29 cellular contexts compared by ENCODE assay signal in genomic region chrX:9855536-9856320, GRCh38.
DNase-seq lines count a peak whose midpoint lies in the region; TF ChIP-seq lines count a peak whose summit lies in the region.
"Had no signal": no experiment of that assay in that cellular context is flagged by ENCODE, and none has a peak within 500 bp of the region (broad histone marks: within the 10 kb centered on the region; RNA-seq: fewer than 3 reads in every experiment).

No MANE protein-coding gene starts in this region.

- H3K4me1 Mint-ChIP-seq in progenitor cell of endocrine pancreas (ENCODE audit: low read depth) = peaks cover 8% of the 10 kb centered on the region
- H3K4me1 Mint-ChIP-seq: activated CD4-positive, alpha-beta T cell treated with anti-CD3 and anti-CD28 coated beads, Interleukin-2, amount 10 ng/mL, durations not matched to agents 24 days and 14 days; activated naive CD4-positive, alpha-beta T cell treated with anti-CD3 and anti-CD28 coated beads, Interleukin-2, amount 50 U/mL, for 24 hours had no signal

- H3K27me3 Mint-ChIP-seq in progenitor cell of endocrine pancreas = no peaks in the 10 kb centered on the region

- CTCF ChIA-PET in AG04450 (lab: Charles Lee) = no interaction called here

- no peaks in the 10 kb centered on the region for H3K9me3 ChIP-seq in AG04450 (ENCODE audit: control insufficient read depth, insufficient read depth, low read length)
- H3K9me3 ChIP-seq: ascending aorta, BLaER1, MG63, tibial nerve had no signal

- no peak overlapping the region for H3K27ac ChIP-seq in AG04450 (ENCODE audit: low read depth, low read length)
- H3K27ac ChIP-seq: ascending aorta, BLaER1, tibial nerve, VCaP had no signal

- no peaks in the 10 kb centered on the region for H3K27me3 ChIP-seq in AG04450 (ENCODE audit: control insufficient read depth, insufficient read depth, low read length)
- H3K27me3 ChIP-seq: ascending aorta, BLaER1, MG63, tibial nerve had no signal

- DNase-seq in AG04450 (ENCODE audit: low read depth, low spot score) (no peak), RPMI7951 (ENCODE audit: low read depth) (peak; percentile 64), kidney tubule cell (ENCODE audit: low spot score) (peak; percentile 29), progenitor cell of endocrine pancreas (ENCODE audit: low spot score, unreplicated experiment) (no peak), amygdala (lab: John Stamatoyannopoulos, UW) (no peak), middle frontal gyrus (ENCODE audit: extremely low spot score, low spot score) (no peak), activated gamma-delta T cell treated with Interleukin-2 at 50 U/mL for 16 hours (no peak), NCI-H1694 (lab: John Stamatoyannopoulos, UW) (no peak)
- DNase-seq: activated CD4-positive, alpha-beta T cell treated with anti-CD3 and anti-CD28 coated beads, Interleukin-2, amount 10 ng/mL, durations not matched to agents 24 days and 14 days; activated CD8-positive, alpha-beta memory T cell treated with anti-CD3 and anti-CD28 coated beads, Interleukin-2, amount 10 ng/mL, durations not matched to agents 7 days and 5 days; cerebellar nuclear complex; HCEC 1CT; kidney glomerular epithelial cell; MG63; midbrain; NCI-H1436; NCI-H2171; NCI-H69; retina; stimulated activated CD4-positive, alpha-beta T cell treated with anti-CD3 and anti-CD28 coated beads, Interleukin-12 subunit alpha, Interleukin-12 subunit beta, amount 100 ng/mL, for 4 hours; stimulated activated CD4-positive, alpha-beta T cell treated with anti-CD3 and anti-CD28 coated beads, Interleukin-4, amount 100 ng/mL, for 4 hours; stimulated activated naive CD8-positive, alpha-beta T cell treated with anti-CD3 and anti-CD28 coated beads, Interleukin-15, Interleukin-2, amounts not matched to agents 100 U/mL and 50 U/mL, for 24 hours had no signal

- peak overlapping the region; percentile 4; the same call in 1 of the 2 replicates for H3K4me3 ChIP-seq in AG04450 (ENCODE audit: low read depth, low read length)
- H3K4me3 ChIP-seq: ascending aorta, BLaER1, MG63, tibial nerve had no signal

- peaks cover 3% of the 10 kb centered on the region for H3K36me3 Mint-ChIP-seq in progenitor cell of endocrine pancreas (ENCODE audit: insufficient read depth)
- H3K36me3 Mint-ChIP-seq: activated CD8-positive, alpha-beta memory T cell treated with anti-CD3 and anti-CD28 coated beads, Interleukin-2, amount 10 ng/mL, durations not matched to agents 7 days and 5 days; activated naive CD4-positive, alpha-beta T cell treated with anti-CD3 and anti-CD28 coated beads, Interleukin-2, amount 50 U/mL, for 24 hours had no signal

- H3K9me3 Mint-ChIP-seq in progenitor cell of endocrine pancreas (ENCODE audit: low read depth) = peaks cover 13% of the 10 kb centered on the region
- H3K9me3 Mint-ChIP-seq: activated CD4-positive, alpha-beta T cell treated with anti-CD3 and anti-CD28 coated beads, Interleukin-2, amount 10 ng/mL, durations not matched to agents 24 days and 14 days; activated naive CD4-positive, alpha-beta T cell treated with anti-CD3 and anti-CD28 coated beads, Interleukin-2, amount 50 U/mL, for 24 hours; activated T-helper 1 cell treated with anti-CD3 and anti-CD28 coated beads, Interleukin-12 subunit alpha, Interleukin-12 subunit beta, Interleukin-2, Interleukin-4 antibody, amounts not matched to agents 30 ng/mL and 10 ng/mL and 1 ng/mL, durations not matched to agents 14 hours and 24 hours and 36 hours; T-helper 2 cell treated with Interferon-gamma antibody and Interleukin-4, amounts not matched to agents 5 μg/mL and 100 μg/mL, for 36 hours had no signal

- H3K4me3 Mint-ChIP-seq in progenitor cell of endocrine pancreas (ENCODE audit: low read depth) = no peak overlapping the region
- H3K4me3 Mint-ChIP-seq: activated CD4-positive, alpha-beta T cell treated with anti-CD3 and anti-CD28 coated beads, Interleukin-2, amount 10 ng/mL, durations not matched to agents 24 days and 14 days; activated CD8-positive, alpha-beta memory T cell treated with anti-CD3 and anti-CD28 coated beads, Interleukin-2, amount 10 ng/mL, durations not matched to agents 7 days and 5 days; activated naive CD4-positive, alpha-beta T cell treated with anti-CD3 and anti-CD28 coated beads, Interleukin-2, amount 50 U/mL, for 24 hours; activated T-helper 1 cell treated with anti-CD3 and anti-CD28 coated beads, Interleukin-12 subunit alpha, Interleukin-12 subunit beta, Interleukin-2, Interleukin-4 antibody, amounts not matched to agents 30 ng/mL and 10 ng/mL and 1 ng/mL, durations not matched to agents 14 hours and 24 hours and 36 hours; T-helper 2 cell treated with Interferon-gamma antibody and Interleukin-4, amounts not matched to agents 5 μg/mL and 100 μg/mL, for 36 hours had no signal

- peak overlapping the region; percentile 24 for H3K27ac Mint-ChIP-seq in progenitor cell of endocrine pancreas
- H3K27ac Mint-ChIP-seq: activated CD4-positive, alpha-beta T cell treated with anti-CD3 and anti-CD28 coated beads, Interleukin-2, amount 10 ng/mL, durations not matched to agents 24 days and 14 days; activated CD8-positive, alpha-beta memory T cell treated with anti-CD3 and anti-CD28 coated beads, Interleukin-2, amount 10 ng/mL, durations not matched to agents 7 days and 5 days; activated naive CD4-positive, alpha-beta T cell treated with anti-CD3 and anti-CD28 coated beads, Interleukin-2, amount 50 U/mL, for 24 hours; activated T-helper 1 cell treated with anti-CD3 and anti-CD28 coated beads, Interleukin-12 subunit alpha, Interleukin-12 subunit beta, Interleukin-2, Interleukin-4 antibody, amounts not matched to agents 30 ng/mL and 10 ng/mL and 1 ng/mL, durations not matched to agents 14 hours and 24 hours and 36 hours; T-helper 2 cell treated with Interferon-gamma antibody and Interleukin-4, amounts not matched to agents 5 μg/mL and 100 μg/mL, for 36 hours had no signal

- TF ChIP-seq CTCF in AG04450 (IDR thresholded peaks at IDR 0.05; ENCODE audit: low read depth, low read length) (no peak), progenitor cell of endocrine pancreas (IDR thresholded peaks at IDR 0.05; ENCODE audit: unreplicated experiment) (no peak)

- POLR2A ChIA-PET in AG04450 (lab: Yijun Ruan, JAX) = no interaction called here

Comparison
In these comparisons a context has a peak if more than half of its experiments do, and no peak if none do; other contexts are left out.
1. DNase-seq: peak in RPMI7951 (single experiment) and kidney tubule cell (single experiment); none in AG04450 (single experiment), progenitor cell of endocrine pancreas (single experiment), amygdala (0 of 56), middle frontal gyrus (single experiment), activated gamma-delta T cell treated with Interleukin-2 at 50 U/mL for 16 hours (single experiment) and NCI-H1694 (single experiment).